In the genomic region with DNA sequence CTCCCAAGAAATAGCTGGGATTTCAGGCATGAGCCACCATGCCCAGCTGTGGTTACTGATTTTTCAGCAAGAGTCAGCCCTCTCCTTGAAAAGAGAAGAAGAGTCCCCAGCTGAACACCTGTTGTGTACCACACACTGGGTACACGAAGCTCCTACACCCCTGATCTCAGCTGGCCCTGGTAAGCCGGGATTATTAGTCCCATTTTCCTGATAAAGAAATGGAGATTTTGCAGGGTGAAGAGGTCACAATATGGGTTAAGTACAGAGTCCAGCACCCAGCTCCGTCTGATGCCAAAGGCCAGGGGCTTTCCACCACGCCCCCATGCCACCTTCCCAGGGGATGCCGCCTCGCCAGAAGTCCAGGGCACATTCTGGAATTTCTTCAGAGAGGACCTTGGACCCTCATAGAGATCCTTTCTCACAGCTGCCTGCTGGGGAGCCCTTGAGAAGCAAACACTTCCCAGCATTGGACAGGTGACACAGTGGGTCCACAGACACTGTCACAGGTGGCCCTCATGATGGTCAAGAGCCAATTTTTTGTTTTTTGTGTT, we compare ENCODE assay signal across 20 cellular contexts.
"Had no signal": no experiment of that assay in that cellular context is flagged by ENCODE, and none has a peak within 500 bp of the region (broad histone marks: within the 10 kb centered on the region; RNA-seq: fewer than 3 reads in every experiment).

No MANE protein-coding gene starts in this region.

- H3K9ac ChIP-seq: parathyroid adenoma had no signal

- H2AFZ ChIP-seq: parathyroid adenoma had no signal

- H3K4me1 ChIP-seq: parathyroid adenoma, testis, tibial artery, upper lobe of left lung, uterus had no signal

- H3K9me3 ChIP-seq: mucosa of descending colon, neutrophil, spleen, testis, tibial artery, upper lobe of left lung, uterus had no signal

- FAIRE-seq: endometrium, frontal cortex had no signal

- H3K27me3 ChIP-seq: spleen, testis, upper lobe of left lung, uterus had no signal

- H3K79me2 ChIP-seq: parathyroid adenoma had no signal

- DNase-seq: cortex of kidney; effector memory CD8-positive, alpha-beta T cell; hypothalamus; immature natural killer cell; islet precursor cell; mesenchymal stem cell; mucosa of descending colon; naive B cell; spleen; stimulated activated CD4-positive, alpha-beta T cell treated with anti-CD3 and anti-CD28 coated beads, Interleukin-4, amount 100 ng/mL, for 4 hours; stimulated activated naive CD8-positive, alpha-beta T cell treated with anti-CD3 and anti-CD28 coated beads, Interleukin-15, Interleukin-2, amounts not matched to agents 100 U/mL and 50 U/mL, for 24 hours; substantia nigra; testis; tibial artery; upper lobe of left lung; uterus had no signal

- H3K27ac ChIP-seq: neutrophil, parathyroid adenoma, spleen, testis, tibial artery, upper lobe of left lung, uterus had no signal

- H3K4me3 ChIP-seq: mucosa of descending colon, spleen, testis, tibial artery, upper lobe of left lung, uterus had no signal

- H3K36me3 ChIP-seq: neutrophil, spleen, tibial artery, upper lobe of left lung, uterus had no signal
